Comparison of ENCODE assay signal across 9 cellular contexts in the genomic region with DNA sequence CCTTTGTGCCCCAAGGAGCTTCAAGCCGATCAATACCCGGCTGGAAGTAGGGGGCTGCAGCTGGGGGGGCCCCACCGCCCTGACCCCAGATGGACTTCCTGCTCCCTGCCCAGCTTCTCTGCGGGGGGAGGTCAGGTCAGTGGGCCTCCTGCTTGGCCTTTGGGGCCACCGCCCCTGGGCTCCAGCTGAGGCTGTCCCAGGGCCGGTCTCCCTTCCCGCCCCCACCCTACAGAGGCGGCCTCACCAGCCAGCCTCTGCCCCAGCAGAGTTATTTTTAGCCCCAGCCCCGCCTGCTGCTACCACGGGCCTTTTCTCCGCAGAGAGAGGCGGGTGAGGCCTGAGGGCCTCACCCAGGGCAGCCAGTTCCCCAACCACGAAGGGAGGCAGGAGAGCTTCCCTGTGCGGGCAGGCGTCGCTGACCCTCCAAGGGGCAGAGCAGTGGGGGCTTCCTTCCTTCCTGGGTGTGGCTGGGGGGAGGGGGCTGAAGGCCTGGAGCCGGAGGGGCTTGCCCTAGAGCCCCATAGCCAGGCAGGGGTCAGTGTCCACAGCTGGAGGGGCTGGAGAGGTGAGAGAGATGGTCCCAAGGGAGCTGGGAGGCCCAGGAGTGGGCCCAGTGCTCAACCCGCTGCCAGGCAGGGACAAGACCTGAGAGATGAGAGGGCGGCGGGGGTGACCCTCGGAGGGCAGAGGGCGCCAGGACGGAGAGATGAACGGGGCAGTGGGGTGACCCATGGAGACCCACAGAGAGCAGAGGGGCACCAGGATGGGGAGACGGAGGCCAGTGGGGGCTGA. TPM values are rescaled to one million over a fixed set of nuclear protein-coding genes. Genes with fewer than 3 reads are reported as not detected.
DNase-seq lines count a peak whose midpoint lies in the region; ATAC-seq and TF ChIP-seq lines count a peak whose summit lies in the region.
"Had no signal": no experiment of that assay in that cellular context is flagged by ENCODE, and none has a peak within 500 bp of the region (broad histone marks: within the 10 kb centered on the region; RNA-seq: fewer than 3 reads in every experiment).

No MANE protein-coding gene starts in this region.

- no peaks in the 10 kb centered on the region for H3K23me2 ChIP-seq in H9 (ENCODE audit: insufficient read length, low read depth, low read length, poor library complexity, severe bottlenecking)

- no peak overlapping the region for H3K4me3 Mint-ChIP-seq in endothelial cell (ENCODE audit: unreplicated experiment)
- H3K4me3 Mint-ChIP-seq in H9, result no peak overlapping the region

- no CpG with 5 or more reads among the region's 25 CpGs for WGBS in H9 (ENCODE audit: extremely low coverage, insufficient read length, low lambda C conversion rate)

- H3K9me3 ChIP-seq in muscle layer of duodenum (ENCODE audit: control insufficient read depth in 1 of 2, low read length in 2 of 2) (no peaks in the 10 kb centered on the region), H9 (ENCODE audit: control insufficient read depth, low read depth, low read length) (no peaks in the 10 kb centered on the region)

- ATAC-seq in HG03103 (IDR thresholded peaks at IDR 0.05; ENCODE audit: low read depth, unreplicated experiment), result peak; percentile 44

- no peaks in the 10 kb centered on the region for H4K20me1 ChIP-seq in H9 (ENCODE audit: control insufficient read depth, insufficient read depth, insufficient read length)

- DNase-seq in NCI-H345 (lab: John Stamatoyannopoulos, UW), result peak; percentile 66
- DNase-seq in NCI-H345 treated with DMSO at 0.1 percent for 48 hours (lab: John Stamatoyannopoulos, UW; ENCODE audit: unreplicated experiment), result no peak
- peak; percentile 20 for DNase-seq in SHP77 treated with DMSO at 0.1 percent for 48 hours (lab: John Stamatoyannopoulos, UW)
- peak; percentile 50 for DNase-seq in epithelial cell of esophagus (ENCODE audit: low read depth)
- no peak for DNase-seq in endothelial cell (ENCODE audit: low spot score)
- DNase-seq in H9, result no peak

- peaks cover 20 to 57% of the 10 kb centered on the region in 2 donors for H3K4me1 ChIP-seq in muscle layer of duodenum (ENCODE audit: control insufficient read depth in 1 of 2, insufficient read depth in 2 of 2, low read length in 2 of 2)
- peaks cover 6% of the 10 kb centered on the region; the same call in 1 of the 2 replicates for H3K4me1 ChIP-seq in H9 (ENCODE audit: insufficient read depth, low read length)

- no peak overlapping the region for H2BK5ac ChIP-seq in H9 (ENCODE audit: insufficient read length, low read length)

- H3K9ac ChIP-seq in H9 (ENCODE audit: extremely low read depth, insufficient read length, low read length), result no peak overlapping the region

- H4K91ac ChIP-seq in H9 (ENCODE audit: insufficient read length, low read depth, low read length), result no peak overlapping the region

- H3K4me3 ChIP-seq in epithelial cell of esophagus (ENCODE audit: low read length), result no peak overlapping the region
- peak overlapping the region in 1 of 2 donors; percentile 36 for H3K4me3 ChIP-seq in muscle layer of duodenum (ENCODE audit: low read depth in 1 of 2, low read length in 2 of 2)

- H2AFZ ChIP-seq in H9 (ENCODE audit: low read length), result no peak overlapping the region

- no peak overlapping the region for H4K8ac ChIP-seq in H9 (replicated peaks; ENCODE audit: insufficient read length, low read depth, low read length)

- H3K23ac ChIP-seq in H9 (ENCODE audit: insufficient read length, low read depth, low read length), result no peak overlapping the region

- no peak overlapping the region for H3K14ac ChIP-seq in H9 (ENCODE audit: insufficient read depth, low read length)

- no peak overlapping the region for H2BK120ac ChIP-seq in H9 (ENCODE audit: low read depth, low read length, poor library complexity, severe bottlenecking)

- no peak overlapping the region for H4K5ac ChIP-seq in H9 (ENCODE audit: insufficient read length, low read depth, low read length)

- H3K27ac Mint-ChIP-seq in endothelial cell (ENCODE audit: unreplicated experiment) (no peak overlapping the region), H9 (peak overlapping the region in 1 of 3 experiments; percentile 55; a peak in 1 of 7 replicates)

- no peak overlapping the region for H3K18ac ChIP-seq in H9 (ENCODE audit: insufficient read length, low read depth, low read length)

- H3K4ac ChIP-seq in H9 (ENCODE audit: low read depth, low read length), result no peak overlapping the region

- H3K56ac ChIP-seq in H9 (ENCODE audit: insufficient read length, low read depth, low read length), result no peak overlapping the region

- H3K4me1 Mint-ChIP-seq in endothelial cell (ENCODE audit: unreplicated experiment) (peaks cover 4% of the 10 kb centered on the region), H9 (peaks cover 16 to 35% of the 10 kb centered on the region in 2 experiments)

- no peak overlapping the region for H2BK15ac ChIP-seq in H9 (ENCODE audit: low read depth, low read length)

- no peak overlapping the region for H3T11ph ChIP-seq in H9 (ENCODE audit: low read length)

- H3K27me3 Mint-ChIP-seq in endothelial cell (ENCODE audit: unreplicated experiment), result peaks cover 11% of the 10 kb centered on the region
- H3K27me3 Mint-ChIP-seq in H9 (ENCODE audit: low read depth), result no peaks in the 10 kb centered on the region; the same call in none of the 2 replicates
- H3K27me3 Mint-ChIP-seq: activated naive CD8-positive, alpha-beta T cell had no signal

- H3K27ac ChIP-seq in muscle layer of duodenum (ENCODE audit: low read length) (peak overlapping the region; percentile 74), H9 (ENCODE audit: insufficient read length, low read depth, low read length) (no peak overlapping the region)

- H2AK5ac ChIP-seq in H9 (ENCODE audit: insufficient read length, low read length), result no peak overlapping the region

- no peaks in the 10 kb centered on the region for H3K36me3 Mint-ChIP-seq in endothelial cell (ENCODE audit: low read depth, unreplicated experiment)
- H3K36me3 Mint-ChIP-seq in H9 (ENCODE audit: insufficient read depth in 1 of 3, low read depth in 3 of 3), result no peaks in the 10 kb centered on the region
- H3K36me3 Mint-ChIP-seq: activated naive CD8-positive, alpha-beta T cell had no signal

- H3K4me2 ChIP-seq in H9 (ENCODE audit: insufficient read depth, insufficient read length, low read length), result no peak overlapping the region

- TF ChIP-seq CTCF in epithelial cell of esophagus (IDR thresholded peaks at IDR 0.05; ENCODE audit: insufficient read depth, low read depth, low read length, missing control alignments), result no peak
- no peak for TF ChIP-seq CTCF in endothelial cell (IDR thresholded peaks at IDR 0.05; ENCODE audit: unreplicated experiment)
- TF ChIP-seq CTCF in H9 (conservative IDR thresholded peaks at IDR 0.05), result no peak

- H3K79me1 ChIP-seq in H9 (ENCODE audit: insufficient read depth, low read depth, low read length, poor library complexity, severe bottlenecking), result no peaks in the 10 kb centered on the region

- no peaks in the 10 kb centered on the region for H3K36me3 ChIP-seq in muscle layer of duodenum (ENCODE audit: control insufficient read depth in 1 of 2, insufficient read depth in 2 of 2, low read length in 2 of 2)

- H3K27me3 ChIP-seq in muscle layer of duodenum (ENCODE audit: low read depth, low read length), result no peaks in the 10 kb centered on the region
- H3K27me3 ChIP-seq in H9 (ENCODE audit: insufficient read depth, low read length), result no peaks in the 10 kb centered on the region

- no peak overlapping the region for H2BK12ac ChIP-seq in H9 (ENCODE audit: insufficient read length, low read depth, low read length)

- H3K9me3 Mint-ChIP-seq in endothelial cell (ENCODE audit: unreplicated experiment), result no peaks in the 10 kb centered on the region
- no peaks in the 10 kb centered on the region for H3K9me3 Mint-ChIP-seq in H9

- no peaks in the 10 kb centered on the region for H3K79me2 ChIP-seq in H9 (ENCODE audit: insufficient read depth, low read length)

- H2BK20ac ChIP-seq in H9 (ENCODE audit: low read depth, low read length, poor library complexity, severe bottlenecking), result no peak overlapping the region

RNA-seq across cellular contexts. Expression of gene PWWP2B, which starts 24.6 kb away (rescaled TPM):
- 7.6 TPM for total RNA-seq in endothelial cell (ENCODE audit: unreplicated experiment)
- 9.5 and 10.0 TPM in 2 replicates for total RNA-seq in H9 (2021)

Comparison
In these comparisons a context has a peak if more than half of its experiments do, and no peak if none do; other contexts are left out.
1. DNase-seq: peak in NCI-H345 (single experiment), SHP77 treated with DMSO at 0.1 percent for 48 hours (single experiment) and epithelial cell of esophagus (single experiment); none in NCI-H345 treated with DMSO at 0.1 percent for 48 hours (single experiment), endothelial cell (single experiment) and H9 (single experiment).